Comparison of ENCODE assay signal across 10 cellular contexts in the genomic region with DNA sequence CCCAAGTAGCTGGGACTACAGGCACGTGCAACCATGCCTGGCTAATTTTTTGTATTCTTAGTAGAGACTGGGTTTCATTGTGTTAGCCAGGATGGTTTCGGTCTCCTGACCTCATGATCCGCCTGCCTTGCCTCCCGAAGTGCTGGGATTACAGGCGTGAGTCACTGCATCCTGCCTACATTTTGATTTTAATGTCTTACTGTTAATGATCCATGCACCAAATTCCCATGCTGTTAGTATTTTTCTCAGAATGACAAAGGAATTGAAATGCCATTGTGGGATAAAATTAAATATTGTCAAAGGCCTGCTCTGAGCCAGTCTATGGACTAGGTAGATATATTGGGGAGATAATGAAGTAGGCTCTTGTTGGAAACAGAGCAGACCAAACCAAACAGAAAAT. TPM values are rescaled to one million over a fixed set of nuclear protein-coding genes. Genes with fewer than 3 reads are reported as not detected.
DNase-seq lines count a peak whose midpoint lies in the region; ATAC-seq, FAIRE-seq and TF ChIP-seq lines count a peak whose summit lies in the region.
"Had no signal": no experiment of that assay in that cellular context is flagged by ENCODE, and none has a peak within 500 bp of the region (broad histone marks: within the 10 kb centered on the region; RNA-seq: fewer than 3 reads in every experiment).

No MANE protein-coding gene starts in this region.

- peak overlapping the region; percentile 38 for H3K9ac ChIP-seq in mesenchymal stem cell (ENCODE audit: low read length)

- no peaks in the 10 kb centered on the region for H3K9me3 ChIP-seq in mesenchymal stem cell (ENCODE audit: control insufficient read depth, low read length)
- H3K9me3 ChIP-seq in tibial artery, result no peaks in the 10 kb centered on the region

- H3K4ac ChIP-seq in mesenchymal stem cell (ENCODE audit: low read depth in 1 of 2, low read length in 2 of 2), result no peak overlapping the region

- H3K27me3 Mint-ChIP-seq in activated CD8-positive, alpha-beta T cell treated with anti-CD3 and anti-CD28 coated beads, Interleukin-2, amount 10 ng/mL, durations not matched to agents 7 days and 5 days (ENCODE audit: low read depth), result no peaks in the 10 kb centered on the region
- H3K27me3 Mint-ChIP-seq: CD8-positive, alpha-beta memory T cell had no signal

- FAIRE-seq in D721Med (lab: Jason Lieb, UNC), result no peak

- peak overlapping the region; percentile 1 for H3K4me2 ChIP-seq in mesenchymal stem cell (ENCODE audit: low read length, poor library complexity, severe bottlenecking)

- H2BK5ac ChIP-seq in mesenchymal stem cell (ENCODE audit: low read depth, low read length, poor library complexity, severe bottlenecking), result no peak overlapping the region

- no peaks in the 10 kb centered on the region for H3K9me3 Mint-ChIP-seq in activated CD8-positive, alpha-beta T cell treated with anti-CD3 and anti-CD28 coated beads, Interleukin-2, amount 10 ng/mL, durations not matched to agents 7 days and 5 days (ENCODE audit: insufficient read depth)
- H3K9me3 Mint-ChIP-seq: CD8-positive, alpha-beta memory T cell had no signal

- H3K36me3 ChIP-seq in mesenchymal stem cell (ENCODE audit: control insufficient read depth in 1 of 2, insufficient read depth in 2 of 2, low read depth in 1 of 2, low read length in 2 of 2), result no peaks in the 10 kb centered on the region
- no peaks in the 10 kb centered on the region for H3K36me3 ChIP-seq in tibial artery
- H3K36me3 ChIP-seq: cardiac muscle cell had no signal

- H3K18ac ChIP-seq in mesenchymal stem cell (ENCODE audit: low read depth in 1 of 2, low read length in 2 of 2), result peak overlapping the region in 1 of 2 experiments; percentile 43

- H4K8ac ChIP-seq in mesenchymal stem cell (ENCODE audit: low read length), result no peak overlapping the region

- H3K27ac ChIP-seq in mesenchymal stem cell (ENCODE audit: low read length, poor library complexity, severe bottlenecking) (peak overlapping the region; percentile 89), tibial artery (no peak overlapping the region)
- H3K27ac ChIP-seq: cardiac muscle cell had no signal

- H3K36me3 Mint-ChIP-seq in activated CD8-positive, alpha-beta T cell treated with anti-CD3 and anti-CD28 coated beads, Interleukin-2, amount 10 ng/mL, durations not matched to agents 7 days and 5 days (ENCODE audit: low read depth), result no peaks in the 10 kb centered on the region

- no peak overlapping the region for H3K14ac ChIP-seq in mesenchymal stem cell (ENCODE audit: low read length in 2 of 2)

- POLR2A ChIA-PET in activated CD8-positive, alpha-beta T cell treated with anti-CD3 and anti-CD28 coated beads, Interleukin-2, amount 10 ng/mL, durations not matched to agents 7 days and 5 days (lab: Charles Lee), result interaction anchor here (1.3 kb wide), 1 partner anchor 28 kb away, joined by 9 read pairs; a partner anchor contains a TSS

- 22% methylated on average over 5 of the region's 5 CpGs for WGBS in mesenchymal stem cell

- DNase-seq in AG09319 (ENCODE audit: extremely low read depth, low read depth), result peak; percentile 49
- DNase-seq in HT1080 (ENCODE audit: low read depth), result peak; percentile 90
- peak; percentile 10 for DNase-seq in brain pericyte (ENCODE audit: low read depth, low spot score)
- peak; percentile 81 for DNase-seq in mesenchymal stem cell
- DNase-seq in D721Med (ENCODE audit: insufficient read length, low spot score), result no peak
- no peak for DNase-seq in tibial artery
- no peak for DNase-seq in activated T-cell treated with anti-CD3 and anti-CD28 coated beads, Interleukin-2, amount 50 U/mL, for 48 hours
- DNase-seq in activated CD8-positive, alpha-beta T cell treated with anti-CD3 and anti-CD28 coated beads, Interleukin-2, amount 10 ng/mL, durations not matched to agents 7 days and 5 days, result no peak
- DNase-seq: CD8-positive, alpha-beta memory T cell had no signal

- peaks cover 16% of the 10 kb centered on the region for H3K79me1 ChIP-seq in mesenchymal stem cell (replicated peaks; ENCODE audit: low read length, poor library complexity, severe bottlenecking)

- no peak overlapping the region for H3K4me3 Mint-ChIP-seq in activated CD8-positive, alpha-beta T cell treated with anti-CD3 and anti-CD28 coated beads, Interleukin-2, amount 10 ng/mL, durations not matched to agents 7 days and 5 days
- H3K4me3 Mint-ChIP-seq: CD8-positive, alpha-beta memory T cell had no signal

- no peak overlapping the region for H3K27ac Mint-ChIP-seq in activated CD8-positive, alpha-beta T cell treated with anti-CD3 and anti-CD28 coated beads, Interleukin-2, amount 10 ng/mL, durations not matched to agents 7 days and 5 days
- H3K27ac Mint-ChIP-seq: CD8-positive, alpha-beta memory T cell had no signal

- no peak overlapping the region for H2BK12ac ChIP-seq in mesenchymal stem cell (ENCODE audit: low read length in 2 of 2)

- H3K27me3 ChIP-seq in mesenchymal stem cell (ENCODE audit: control insufficient read depth in 1 of 2, insufficient read depth in 1 of 2, low read length in 2 of 2), result no peaks in the 10 kb centered on the region
- no peaks in the 10 kb centered on the region for H3K27me3 ChIP-seq in tibial artery
- H3K27me3 ChIP-seq: cardiac muscle cell had no signal

- no peak overlapping the region for H2BK120ac ChIP-seq in mesenchymal stem cell (ENCODE audit: low read depth, low read length)

- no peak overlapping the region for H2BK15ac ChIP-seq in mesenchymal stem cell (ENCODE audit: low read depth, poor library complexity, severe bottlenecking)

- H3K4me3 ChIP-seq in mesenchymal stem cell (ENCODE audit: insufficient read depth in 1 of 2, low read depth in 1 of 2, low read length in 2 of 2), result no peak overlapping the region
- H3K4me3 ChIP-seq in tibial artery, result no peak overlapping the region
- H3K4me3 ChIP-seq: cardiac muscle cell had no signal

- H3K23ac ChIP-seq in mesenchymal stem cell (ENCODE audit: low read length in 2 of 2), result no peak overlapping the region

- no peak for ATAC-seq in activated CD8-positive, alpha-beta T cell treated with anti-CD3 and anti-CD28 coated beads, Interleukin-2, amount 10 ng/mL, durations not matched to agents 7 days and 5 days

- no peak overlapping the region for H2AK5ac ChIP-seq in mesenchymal stem cell (ENCODE audit: low read length, severe bottlenecking)

- CTCF ChIA-PET in activated CD8-positive, alpha-beta T cell treated with anti-CD3 and anti-CD28 coated beads, Interleukin-2, amount 10 ng/mL, durations not matched to agents 7 days and 5 days (lab: Charles Lee), result no interaction called here

- TF ChIP-seq CTCF in AG09319 (IDR thresholded peaks at IDR 0.05; ENCODE audit: low read depth, low read length) (no peak), D721Med (IDR thresholded peaks at IDR 0.05; ENCODE audit: insufficient read depth, missing control alignments) (no peak), tibial artery (IDR thresholded peaks at IDR 0.05) (no peak)

- H3K4me1 ChIP-seq in mesenchymal stem cell (ENCODE audit: control insufficient read depth, insufficient read depth, low read depth, low read length) (peaks cover 9% of the 10 kb centered on the region), tibial artery (no peaks in the 10 kb centered on the region)

- H3K4me1 Mint-ChIP-seq in activated CD8-positive, alpha-beta T cell treated with anti-CD3 and anti-CD28 coated beads, Interleukin-2, amount 10 ng/mL, durations not matched to agents 7 days and 5 days (ENCODE audit: low read depth), result peaks cover 6% of the 10 kb centered on the region

- H4K91ac ChIP-seq in mesenchymal stem cell (ENCODE audit: low read length), result no peak overlapping the region

- H2AFZ ChIP-seq in mesenchymal stem cell (ENCODE audit: low read depth, low read length), result no peak overlapping the region

- intact Hi-C loops in tibial artery (cut with DNase I; ENCODE audit: low total_unique reads), result no loop called here

RNA-seq across cellular contexts. Expression of a gene that starts 28.2 kb away (rescaled TPM):
- 2.4 and 2.9 TPM in 2 replicates for total RNA-seq in HT1080 (2014; rRNA removed; shearing (Covaris generic))
- polyA plus RNA-seq in HT1080 (2015; cell fraction: cytosol; rRNA removed), result 6.1 and 6.3 TPM in 2 replicates
- 10.6 and 17.0 TPM in 2 replicates for polyA plus RNA-seq in HT1080 (2015; cell fraction: nucleus; rRNA removed)
- polyA plus RNA-seq in mesenchymal stem cell (2013, experiment 1 of 2), result 6.7 TPM
- polyA plus RNA-seq in mesenchymal stem cell (2013, experiment 2 of 2), result 6.4 TPM
- total RNA-seq in activated CD8-positive, alpha-beta T cell treated with anti-CD3 and anti-CD28 coated beads, Interleukin-2, amount 10 ng/mL, durations not matched to agents 7 days and 5 days, result 10 to 100 TPM; 14.4 to 14.8 TPM

Comparison
In these comparisons a context has a peak if more than half of its experiments do, and no peak if none do; other contexts are left out.
1. DNase-seq: peak in AG09319 (single experiment), HT1080 (single experiment), brain pericyte (single experiment) and mesenchymal stem cell (single experiment); none in D721Med (single experiment), tibial artery (0 of 2), activated T-cell treated with anti-CD3 and anti-CD28 coated beads, Interleukin-2, amount 50 U/mL, for 48 hours (0 of 2) and activated CD8-positive, alpha-beta T cell treated with anti-CD3 and anti-CD28 coated beads, Interleukin-2, amount 10 ng/mL, durations not matched to agents 7 days and 5 days (single experiment).